Comparison of ENCODE assay signal across 16 cellular contexts in genomic region chr16:4322121-4323035, GRCh38. TPM values are rescaled to one million over a fixed set of nuclear protein-coding genes. Genes with fewer than 3 reads are reported as not detected.
A peak's percentile ranks its signal among the peaks of the same experiment; 100 is the strongest.
DNase-seq lines count a peak whose midpoint lies in the region; ATAC-seq and TF ChIP-seq lines count a peak whose summit lies in the region.
"Had no signal": no experiment of that assay in that cellular context is flagged by ENCODE, and none has a peak within 500 bp of the region (broad histone marks: within the 10 kb centered on the region; RNA-seq: fewer than 3 reads in every experiment).

No MANE protein-coding gene starts in this region.

- H3K27ac ChIP-seq in cardiac muscle cell (peak overlapping the region; percentile 81), right cardiac atrium (ENCODE audit: low read length) (peak overlapping the region; percentile 13), parathyroid adenoma (peak overlapping the region; percentile 91), vagina (peak overlapping the region; percentile 88)

- H3K4me1 ChIP-seq in cardiac muscle cell (ENCODE audit: low read depth) (peaks cover 49% of the 10 kb centered on the region), right cardiac atrium (ENCODE audit: control insufficient read depth, insufficient read depth, low read length) (peaks cover 32% of the 10 kb centered on the region), parathyroid adenoma (peaks cover 46% of the 10 kb centered on the region), vagina (peaks cover 91% of the 10 kb centered on the region)

- DNase-seq in cardiac muscle cell (ENCODE audit: low read depth in 1 of 2, low spot score in 1 of 2) = no peak
- DNase-seq in cardiac septum (ENCODE audit: low spot score) = no peak
- DNase-seq in right cardiac atrium = peak in 2 of 3 donors; percentile 48 to 67
- no peak for DNase-seq in vagina (ENCODE audit: extremely low spot score in 2 of 2)
- no peak for DNase-seq in NCI-H2227 (lab: John Stamatoyannopoulos, UW; ENCODE audit: unreplicated experiment)
- DNase-seq in MV-4-11 (lab: John Stamatoyannopoulos, UW) = no peak
- DNase-seq: DMS153; mesendoderm; NCI-H1105; NCI-H524 treated with DMSO at 0.1 percent for 48 hours; stimulated activated CD4-positive, alpha-beta T cell treated with anti-CD3 and anti-CD28 coated beads, Interleukin-1b, Interleukin-23, amount 100 ng/mL, for 48 hours; T-helper 9 cell had no signal

- ATAC-seq in right cardiac atrium (no peak), HG03025 (IDR thresholded peaks at IDR 0.05; ENCODE audit: low FRiP score, unreplicated experiment) (no peak)
- ATAC-seq: activated CD4-positive, CD25-positive, alpha-beta regulatory T cell treated with anti-CD3 and anti-CD28 coated beads, Interleukin-2, amount 50 U/mL, for 24 hours; sciatic nerve had no signal

- TF ChIP-seq POLR2A in vagina (IDR thresholded peaks at IDR 0.05) = no peak

- no peak overlapping the region for H3K9ac ChIP-seq in parathyroid adenoma

- no peaks in the 10 kb centered on the region for H3K36me3 ChIP-seq in cardiac muscle cell
- H3K36me3 ChIP-seq in parathyroid adenoma (ENCODE audit: control insufficient read depth, insufficient read depth, low read length) = no peaks in the 10 kb centered on the region
- H3K36me3 ChIP-seq in vagina = no peaks in the 10 kb centered on the region

- WGBS in right cardiac atrium = 83% methylated on average over 30 of the region's 30 CpGs

- TF ChIP-seq CTCF in cardiac muscle cell (IDR thresholded peaks at IDR 0.05; ENCODE audit: low read depth, low read length) (no peak), parathyroid adenoma (IDR thresholded peaks at IDR 0.05) (no peak), vagina (IDR thresholded peaks at IDR 0.05) (no peak)

- peaks cover 85% of the 10 kb centered on the region for H3K79me2 ChIP-seq in parathyroid adenoma

- no peak overlapping the region for H3K4me3 ChIP-seq in cardiac muscle cell
- no peak overlapping the region for H3K4me3 ChIP-seq in right cardiac atrium (ENCODE audit: low read length)
- H3K4me3 ChIP-seq in parathyroid adenoma (ENCODE audit: low read depth, low read length) = no peak overlapping the region
- no peak overlapping the region for H3K4me3 ChIP-seq in vagina

- no peak overlapping the region for H3K4me2 ChIP-seq in parathyroid adenoma (ENCODE audit: low read length)

- H2AFZ ChIP-seq in parathyroid adenoma = no peak overlapping the region

- intact Hi-C loops in cardiac septum (cut with DNase I) = no loop called here
- intact Hi-C loops in right cardiac atrium (cut with DNase I) = loop anchor here in 2 of 4 donors (10.0 kb wide), 2 partner anchors 118 to 128 kb away; no protein-coding TSS in a partner anchor
- intact Hi-C loops in vagina (cut with DNase I) = no loop called here

- no peaks in the 10 kb centered on the region for H3K27me3 ChIP-seq in cardiac muscle cell
- H3K27me3 ChIP-seq in right cardiac atrium (ENCODE audit: control insufficient read depth, insufficient read depth) = no peaks in the 10 kb centered on the region
- no peaks in the 10 kb centered on the region for H3K27me3 ChIP-seq in parathyroid adenoma (ENCODE audit: control insufficient read depth, insufficient read depth, low read length)
- no peaks in the 10 kb centered on the region for H3K27me3 ChIP-seq in vagina

- no peaks in the 10 kb centered on the region for H3K9me3 ChIP-seq in cardiac muscle cell (ENCODE audit: low read depth)
- no peaks in the 10 kb centered on the region for H3K9me3 ChIP-seq in right cardiac atrium (ENCODE audit: control insufficient read depth, low read length)
- no peaks in the 10 kb centered on the region for H3K9me3 ChIP-seq in parathyroid adenoma (ENCODE audit: control insufficient read depth, low read length)
- no peaks in the 10 kb centered on the region for H3K9me3 ChIP-seq in vagina

RNA-seq across cellular contexts. Expression of gene GLIS2, which starts 6.5 kb away (rescaled TPM):
- total RNA-seq in cardiac muscle cell (10.4 and 14.5 TPM in 2 replicates), cardiac septum (31.4 TPM), right cardiac atrium (10 to 100 TPM; 20.0 to 34.6 (median 33.1) TPM), vagina (6.9 TPM)
- polyA plus RNA-seq in cardiac muscle cell (10.3 and 15.4 TPM in 2 replicates), right cardiac atrium (15.2 TPM)

RNA-seq across cellular contexts. Expression of gene PAM16, which starts 28.7 kb away (rescaled TPM):
- 65.1 and 72.5 TPM in 2 replicates for total RNA-seq in cardiac muscle cell
- polyA plus RNA-seq in cardiac muscle cell = 71.8 and 82.8 TPM in 2 replicates
- total RNA-seq in cardiac septum = 43.3 TPM
- total RNA-seq in right cardiac atrium = 10 to 100 TPM; 57.6 to 61.9 (median 59.7) TPM
- 131 TPM for polyA plus RNA-seq in right cardiac atrium
- 76.1 TPM for total RNA-seq in vagina

RNA-seq across cellular contexts. Expression of gene VASN, which starts 49.3 kb away (rescaled TPM):
- total RNA-seq in cardiac muscle cell (23.3 and 33.3 TPM in 2 replicates), cardiac septum (6.3 TPM), right cardiac atrium (10 to 100 TPM; 11.4 to 21.3 (median 13.6) TPM), vagina (37.6 TPM)
- polyA plus RNA-seq in cardiac muscle cell (18.9 and 30.5 TPM in 2 replicates), right cardiac atrium (10.7 TPM)

RNA-seq across cellular contexts. Expression of gene TFAP4, which starts 49.6 kb away (rescaled TPM):
- 11.7 and 20.5 TPM in 2 replicates for total RNA-seq in cardiac muscle cell
- polyA plus RNA-seq in cardiac muscle cell = 3.4 and 6.7 TPM in 2 replicates
- 1.4 TPM for total RNA-seq in cardiac septum
- 1 to 10 TPM; 2.3 to 4.2 (median 3.5) TPM for total RNA-seq in right cardiac atrium
- 2.1 TPM for polyA plus RNA-seq in right cardiac atrium
- 6.9 TPM for total RNA-seq in vagina

Comparison
In these comparisons a context has a peak if more than half of its experiments do, and no peak if none do; other contexts are left out.
1. DNase-seq: peak in right cardiac atrium (2 of 3); none in cardiac muscle cell (0 of 2), cardiac septum (single experiment), vagina (0 of 2), NCI-H2227 (single experiment) and MV-4-11 (single experiment).
2. H3K27ac ChIP-seq: peak in every context shown above with its lines; median percentile 91 in parathyroid adenoma; 88 in vagina; 81 in cardiac muscle cell; 13 in right cardiac atrium.